In genomic region chr1:146376708-146377496, GRCh38 we compare ENCODE assay signal across 1 cellular context.
TF ChIP-seq lines count a peak whose summit lies in the region.
"Not testable (repeated sequence)": the region's sequence is repeated elsewhere in the genome, so short reads cannot be mapped to it uniquely, and the experiment has no call there.

No MANE protein-coding gene starts in this region.

TF ChIP-seq in HepG2, 621 proteins besides CTCF, POLR2A, EP300 and RAD21 (continued from another document and continues in another):
- TF ChIP-seq FOXK1 (CRISPR knock-in tag; IDR thresholded peaks at IDR 0.05; ENCODE audit: borderline replicate concordance, low read depth): peak; percentile 42; the same call in 1 of the 2 replicates
- TF ChIP-seq ZGPAT (CRISPR knock-in tag; IDR thresholded peaks at IDR 0.05): peak; percentile 70; the same call in 1 of the 2 replicates
- 0 out of 2 replicates have a peak, but pooled peaks have one; percentile 14 for TF ChIP-seq SKIL (CRISPR knock-in tag; IDR thresholded peaks at IDR 0.05; ENCODE audit: borderline replicate concordance)
- TF ChIP-seq HDAC2 (CRISPR knock-in tag; IDR thresholded peaks at IDR 0.05): 0 out of 2 replicates have a peak, but pooled peaks have one; percentile 18
- not testable (repeated sequence) for TF ChIP-seq FOXP1, CREB1 (IDR thresholded peaks at IDR 0.05)
- 0 out of 2 replicates have a peak, but pooled peaks have one; percentile 10 for TF ChIP-seq FOXP1 (CRISPR knock-in tag; IDR thresholded peaks at IDR 0.05)
- TF ChIP-seq ZNF362 (CRISPR knock-in tag; IDR thresholded peaks at IDR 0.05; ENCODE audit: borderline replicate concordance): peak; percentile 59; the same call in 1 of the 2 replicates
- peak; percentile 61; the same call in 1 of the 2 replicates for TF ChIP-seq FOXJ3 (CRISPR knock-in tag; IDR thresholded peaks at IDR 0.05; ENCODE audit: borderline replicate concordance)
- TF ChIP-seq ZFP37 (CRISPR knock-in tag; IDR thresholded peaks at IDR 0.05; ENCODE audit: borderline replicate concordance): 0 out of 2 replicates have a peak, but pooled peaks have one; percentile 24
- TF ChIP-seq CREB1 (CRISPR knock-in tag; IDR thresholded peaks at IDR 0.05): peak; percentile 62
- peak; percentile 28; the same call in 1 of the 2 replicates for TF ChIP-seq MED13 (CRISPR knock-in tag; IDR thresholded peaks at IDR 0.05)
- peak; percentile 72 for TF ChIP-seq ZNF574 (CRISPR knock-in tag; IDR thresholded peaks at IDR 0.05)
- TF ChIP-seq ZNF841 (CRISPR knock-in tag; IDR thresholded peaks at IDR 0.05; ENCODE audit: borderline replicate concordance): 0 out of 2 replicates have a peak, but pooled peaks have one; percentile 50
- TF ChIP-seq REL (CRISPR knock-in tag; conservative IDR thresholded peaks at IDR 0.05): 0 out of 2 replicates have a peak, but pooled peaks have one; percentile 36
- TF ChIP-seq PAXIP1 (CRISPR knock-in tag; conservative IDR thresholded peaks at IDR 0.05): 0 out of 2 replicates have a peak, but pooled peaks have one; percentile 13
- peak; percentile 78 for TF ChIP-seq ZNF143 (CRISPR knock-in tag; IDR thresholded peaks at IDR 0.05)
- peak; percentile 60 for TF ChIP-seq HOXA3 (CRISPR knock-in tag; IDR thresholded peaks at IDR 0.05)
- peak; percentile 52 for TF ChIP-seq DBP (CRISPR knock-in tag; IDR thresholded peaks at IDR 0.05; ENCODE audit: not compliant biosample characterization)
- TF ChIP-seq GTF2F1 (IDR thresholded peaks at IDR 0.05; ENCODE audit: low read length): peak; percentile 86; the same call in 1 of the 2 replicates
- peak; percentile 62; the same call in 1 of the 2 replicates for TF ChIP-seq TOE1 (CRISPR knock-in tag; IDR thresholded peaks at IDR 0.05)
- 0 out of 2 replicates have a peak, but pooled peaks have one; percentile 22 for TF ChIP-seq ZNF205 (CRISPR knock-in tag; IDR thresholded peaks at IDR 0.05)
- peak; percentile 46; the same call in 1 of the 2 replicates for TF ChIP-seq PHF21A (CRISPR knock-in tag; IDR thresholded peaks at IDR 0.05)
- peak; percentile 76 for TF ChIP-seq ZNF792 (CRISPR knock-in tag; IDR thresholded peaks at IDR 0.05)
- peak; percentile 54 for TF ChIP-seq MAX (IDR thresholded peaks at IDR 0.05)
- peak; percentile 45 to 48; a peak in 3 of 4 replicates for TF ChIP-seq MAFK (conservative IDR thresholded peaks at IDR 0.05 in 1 of 2, IDR thresholded peaks at IDR 0.05 in 1 of 2; ENCODE audit: low read length in 2 of 2)
- TF ChIP-seq NR2F1 (CRISPR knock-in tag; IDR thresholded peaks at IDR 0.05): peak in 1 of 2 experiments; percentile 51; a peak in 2 of 4 replicates
- 0 out of 2 replicates have a peak, but pooled peaks have one; percentile 67 for TF ChIP-seq ATF2 (CRISPR knock-in tag; IDR thresholded peaks at IDR 0.05)
- TF ChIP-seq ZKSCAN8 (CRISPR knock-in tag; IDR thresholded peaks at IDR 0.05; ENCODE audit: borderline replicate concordance): 0 out of 2 replicates have a peak, but pooled peaks have one; percentile 34
- peak; percentile 60 for TF ChIP-seq SAP130 (CRISPR knock-in tag; IDR thresholded peaks at IDR 0.05; ENCODE audit: low read depth)
- peak; percentile 91 for TF ChIP-seq SIN3A (IDR thresholded peaks at IDR 0.05; ENCODE audit: borderline replicate concordance, low read depth, low read length)
- TF ChIP-seq ZNF639 (CRISPR knock-in tag; conservative IDR thresholded peaks at IDR 0.05): peak; percentile 64; the same call in 1 of the 2 replicates
- peak; percentile 61; the same call in 1 of the 2 replicates for TF ChIP-seq THAP11 (CRISPR knock-in tag; IDR thresholded peaks at IDR 0.05)
- TF ChIP-seq GABPB1 (CRISPR knock-in tag; IDR thresholded peaks at IDR 0.05): peak; percentile 32; the same call in 1 of the 2 replicates
- peak; percentile 44; the same call in 1 of the 2 replicates for TF ChIP-seq ZNF281 (CRISPR knock-in tag; IDR thresholded peaks at IDR 0.05; ENCODE audit: borderline replicate concordance)
- TF ChIP-seq YEATS4 (CRISPR knock-in tag; IDR thresholded peaks at IDR 0.05; ENCODE audit: borderline replicate concordance): peak; percentile 34; the same call in 1 of the 2 replicates
- TF ChIP-seq ZSCAN5A (CRISPR knock-in tag; IDR thresholded peaks at IDR 0.05; ENCODE audit: borderline replicate concordance): 0 out of 2 replicates have a peak, but pooled peaks have one; percentile 25
